In the genomic region with DNA sequence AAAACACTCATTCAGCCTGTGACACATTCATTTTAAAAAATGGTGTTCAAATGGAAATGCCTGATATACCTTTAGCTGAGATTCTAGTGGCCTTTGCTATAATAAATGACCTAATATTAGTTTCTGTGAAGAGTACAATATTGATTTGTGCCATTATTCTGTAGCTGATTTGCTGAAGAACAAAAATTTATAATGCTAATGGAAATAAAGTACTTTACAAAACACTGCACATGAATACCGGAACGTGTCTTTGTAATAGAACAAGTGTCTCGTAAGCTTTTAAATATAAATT, we compare ENCODE assay signal across 18 cellular contexts.
DNase-seq lines count a peak whose midpoint lies in the region; ATAC-seq and TF ChIP-seq lines count a peak whose summit lies in the region.
"Had no signal": no experiment of that assay in that cellular context is flagged by ENCODE, and none has a peak within 500 bp of the region (broad histone marks: within the 10 kb centered on the region; RNA-seq: fewer than 3 reads in every experiment).

No MANE protein-coding gene starts in this region.

- H2AFZ ChIP-seq in PC-3 (ENCODE audit: low read length): no peak overlapping the region
- H2AFZ ChIP-seq: GM23248 had no signal

- H3K9me3 ChIP-seq in heart right ventricle (no peaks in the 10 kb centered on the region), PC-3 (ENCODE audit: low read length) (no peaks in the 10 kb centered on the region), upper lobe of right lung (no peaks in the 10 kb centered on the region), BE2C (no peaks in the 10 kb centered on the region), T-helper 17 cell (ENCODE audit: control insufficient read depth, low read length, poor library complexity, severe bottlenecking) (no peaks in the 10 kb centered on the region)
- H3K9me3 ChIP-seq: A549, MG63 had no signal

- H3K4me3 ChIP-seq in heart right ventricle (no peak overlapping the region), PC-3 (ENCODE audit: low read length) (no peak overlapping the region), upper lobe of right lung (no peak overlapping the region), BE2C (ENCODE audit: low read depth, low read length) (no peak overlapping the region)
- H3K4me3 ChIP-seq: A549, GM23248, K562, MG63 had no signal

- H3K4me2 ChIP-seq in PC-3 (ENCODE audit: low read length): no peak overlapping the region
- H3K4me2 ChIP-seq: A549 had no signal

- H3K79me2 ChIP-seq in PC-3 (ENCODE audit: low read length): no peaks in the 10 kb centered on the region

- intact Hi-C loops in heart right ventricle (cut with DNase I): no loop called here
- intact Hi-C loops in left ventricle myocardium superior (cut with micrococcal nuclease): no loop called here
- intact Hi-C loops in PC-3 (cut with micrococcal nuclease): no loop called here
- intact Hi-C loops in upper lobe of right lung (cut with DNase I): no loop called here

- ATAC-seq in heart right ventricle (no peak), left ventricle myocardium superior (no peak), PC-3 (no peak), upper lobe of right lung (no peak), T-helper 17 cell (no peak)

- peaks cover 5% of the 10 kb centered on the region for H3K9me3 Mint-ChIP-seq in glutamatergic neuron (ENCODE audit: unreplicated experiment)
- H3K9me3 Mint-ChIP-seq: CD4-positive, alpha-beta memory T cell had no signal

- CTCF ChIA-PET in PC-3 (lab: Charles Lee): no interaction called here

- no TSS peak for BruUV-seq in PC-3 (replicated peaks; lab: Mats Ljungman, UMichigan)

- peak overlapping the region in 9 of 10 donors; percentile 46 to 85 (median 72) for H3K27ac ChIP-seq in heart right ventricle
- H3K27ac ChIP-seq in PC-3 (ENCODE audit: low read length): no peak overlapping the region
- H3K27ac ChIP-seq in upper lobe of right lung: no peak overlapping the region
- H3K27ac ChIP-seq: A549, GM23248, HL-60 had no signal

- no peak overlapping the region for H3K9ac ChIP-seq in PC-3 (ENCODE audit: low read length)
- H3K9ac ChIP-seq: GM23248 had no signal

- no peaks in the 10 kb centered on the region for H3F3A ChIP-seq in PC-3 (ENCODE audit: low read length, unreplicated experiment)

- H3K36me3 Mint-ChIP-seq in glutamatergic neuron (ENCODE audit: unreplicated experiment): no peaks in the 10 kb centered on the region
- H3K36me3 Mint-ChIP-seq in T-helper 17 cell (ENCODE audit: low read depth): peaks cover 7% of the 10 kb centered on the region

- TF ChIP-seq CTCF in heart right ventricle (IDR thresholded peaks at IDR 0.05) (peak in 2 of 9 donors; percentile 0 to 1), PC-3 (conservative IDR thresholded peaks at IDR 0.05; ENCODE audit: low read depth, low read length) (peak; percentile 33; the same call in 1 of the 2 replicates), glutamatergic neuron (IDR thresholded peaks at IDR 0.05; ENCODE audit: partially characterized antibody, unreplicated experiment) (peak; percentile 48), upper lobe of right lung (IDR thresholded peaks at IDR 0.05) (peak; percentile 1), BE2C (IDR thresholded peaks at IDR 0.05; ENCODE audit: low read depth, low read length) (no peak)

- H3K36me3 ChIP-seq in heart right ventricle: peaks cover 0 to 32% (median 0%) of the 10 kb centered on the region in 9 donors
- H3K36me3 ChIP-seq in PC-3 (ENCODE audit: low read depth, low read length): no peaks in the 10 kb centered on the region
- H3K36me3 ChIP-seq in upper lobe of right lung: peaks cover 13% of the 10 kb centered on the region
- H3K36me3 ChIP-seq in BE2C: no peaks in the 10 kb centered on the region
- H3K36me3 ChIP-seq: MG63 had no signal

- DNase-seq in heart right ventricle (no peak), left ventricle myocardium superior (no peak), PC-3 (no peak), glutamatergic neuron (no peak), upper lobe of right lung (no peak), BE2C (no peak), NCI-H187 (lab: John Stamatoyannopoulos, UW) (no peak), T-helper 17 cell (no peak)
- DNase-seq: NCI-H1105, NCI-H1930, NCI-H2171 treated with DMSO at 0.1 percent for 48 hours, NCI-H510A had no signal

- H3K4me1 Mint-ChIP-seq in glutamatergic neuron (ENCODE audit: low read depth, unreplicated experiment): peaks cover 29% of the 10 kb centered on the region
- H3K4me1 Mint-ChIP-seq in T-helper 17 cell: peaks cover 3% of the 10 kb centered on the region
- H3K4me1 Mint-ChIP-seq: CD4-positive, alpha-beta memory T cell had no signal

- POLR2A ChIA-PET in PC-3 (lab: Charles Lee; ENCODE audit: unreplicated experiment): no interaction called here

- H3K4me3 Mint-ChIP-seq in glutamatergic neuron (ENCODE audit: unreplicated experiment): no peak overlapping the region
- H3K4me3 Mint-ChIP-seq in T-helper 17 cell: no peak overlapping the region
- H3K4me3 Mint-ChIP-seq: CD4-positive, alpha-beta memory T cell had no signal

- H3K27ac Mint-ChIP-seq in glutamatergic neuron (ENCODE audit: unreplicated experiment) (no peak overlapping the region), T-helper 17 cell (no peak overlapping the region)
- H3K27ac Mint-ChIP-seq: CD4-positive, alpha-beta memory T cell had no signal

- H3K27me3 ChIP-seq in heart right ventricle (no peaks in the 10 kb centered on the region), PC-3 (ENCODE audit: low read length) (no peaks in the 10 kb centered on the region), upper lobe of right lung (no peaks in the 10 kb centered on the region), BE2C (no peaks in the 10 kb centered on the region)
- H3K27me3 ChIP-seq: MG63 had no signal

- no peaks in the 10 kb centered on the region for H3K9me2 ChIP-seq in PC-3 (replicated peaks; ENCODE audit: low read length)

- WGBS in heart right ventricle, 2 donors: 98 to 99% methylated on average over 3 of the region's 3 CpGs

- peaks cover 0 to 22% (median 6%) of the 10 kb centered on the region in 9 donors for H3K4me1 ChIP-seq in heart right ventricle
- H3K4me1 ChIP-seq in PC-3 (ENCODE audit: insufficient read depth, low read length): no peaks in the 10 kb centered on the region
- no peaks in the 10 kb centered on the region for H3K4me1 ChIP-seq in upper lobe of right lung
- H3K4me1 ChIP-seq in BE2C: no peaks in the 10 kb centered on the region
- H3K4me1 ChIP-seq: A549 had no signal

- H4K20me1 ChIP-seq in PC-3 (ENCODE audit: low read length): no peaks in the 10 kb centered on the region

- peaks cover 3% of the 10 kb centered on the region for H3K27me3 Mint-ChIP-seq in glutamatergic neuron (ENCODE audit: unreplicated experiment)
- H3K27me3 Mint-ChIP-seq in T-helper 17 cell: no peaks in the 10 kb centered on the region
- H3K27me3 Mint-ChIP-seq: CD4-positive, alpha-beta memory T cell had no signal

Comparison
In these comparisons a context has a peak if more than half of its experiments do, and no peak if none do; other contexts are left out.
1. H3K27ac ChIP-seq: peak in heart right ventricle (9 of 10); none in PC-3 (single experiment) and upper lobe of right lung (single experiment).